In genomic region chr17:40097931-40098845, GRCh38 we compare ENCODE assay signal across 8 cellular contexts. TPM values are rescaled to one million over a fixed set of nuclear protein-coding genes. Genes with fewer than 3 reads are reported as not detected.
DNase-seq lines count a peak whose midpoint lies in the region; ATAC-seq, FAIRE-seq and TF ChIP-seq lines count a peak whose summit lies in the region.

No MANE protein-coding gene starts in this region.

- peak overlapping the region; percentile 21 for H3K9ac ChIP-seq in endothelial cell of umbilical vein (replicated peaks; ENCODE audit: extremely low read depth, insufficient read depth, low read length)

- ATAC-seq in HG03280 (IDR thresholded peaks at IDR 0.05; ENCODE audit: unreplicated experiment), result no peak

- H3K4me3 ChIP-seq in GM12865 (ENCODE audit: low read depth, low read length) (peak overlapping the region; percentile 44), endothelial cell of umbilical vein (replicated peaks in 1 of 3; ENCODE audit: insufficient read depth in 1 of 3, low read depth in 1 of 3, low read length in 3 of 3) (peak overlapping the region in 2 of 3 experiments; percentile 31 to 48)

- H3K27ac ChIP-seq in endothelial cell of umbilical vein (ENCODE audit: insufficient read depth, low read depth, low read length), result peak overlapping the region; percentile 77

- no peaks in the 10 kb centered on the region for H3K27me3 ChIP-seq in endothelial cell of umbilical vein (ENCODE audit: control insufficient read depth in 2 of 2, insufficient read depth in 2 of 2, low read length in 2 of 2)

- no peak for TF ChIP-seq CTCF in GM12865 (IDR thresholded peaks at IDR 0.05; ENCODE audit: insufficient read depth, low read depth, low read length, missing control alignments)
- TF ChIP-seq CTCF in endothelial cell of umbilical vein (IDR thresholded peaks at IDR 0.05; ENCODE audit: extremely low read depth in 1 of 2, insufficient read depth in 1 of 2, low read depth in 1 of 2, low read length in 2 of 2), result no peak
- no peak for TF ChIP-seq CTCF in nephron (IDR thresholded peaks at IDR 0.05; ENCODE audit: unreplicated experiment in 3 of 3)

- no peak for TF ChIP-seq POLR2A in endothelial cell of umbilical vein (IDR thresholded peaks at IDR 0.05; ENCODE audit: low read depth, low read length)

- peaks cover 0 to 25% of the 10 kb centered on the region in 2 experiments for H3K36me3 ChIP-seq in endothelial cell of umbilical vein (ENCODE audit: control insufficient read depth in 2 of 2, extremely low read depth in 1 of 2, insufficient read depth in 2 of 2, low read length in 2 of 2)

- peak overlapping the region; percentile 13 for H2AFZ ChIP-seq in endothelial cell of umbilical vein (ENCODE audit: low read depth, low read length)

- peaks cover 38% of the 10 kb centered on the region for H3K4me1 ChIP-seq in endothelial cell of umbilical vein (ENCODE audit: control insufficient read depth, extremely low read depth, insufficient read depth, low read length)

- peak; percentile 36 for DNase-seq in GM12865 (ENCODE audit: low read depth)
- DNase-seq in RPMI8226, result peak; percentile 74
- peak; percentile 27 for DNase-seq in endothelial cell of umbilical vein (ENCODE audit: low read depth, low spot score)
- no peak for DNase-seq in foreskin melanocyte
- DNase-seq in putamen (ENCODE audit: low spot score), result no peak
- no peak for DNase-seq in activated CD4-positive, alpha-beta T cell treated with anti-CD3 and anti-CD28 coated beads for 48 hours

- H3K9me1 ChIP-seq in endothelial cell of umbilical vein (replicated peaks; ENCODE audit: control insufficient read depth, extremely low read depth, insufficient read depth, low read length), result no peaks in the 10 kb centered on the region

- FAIRE-seq in endothelial cell of umbilical vein (lab: Jason Lieb, UNC), result peak; percentile 49

- H3K36me3 Mint-ChIP-seq in nephron (ENCODE audit: low read depth), result peaks cover 18% of the 10 kb centered on the region

- H3K9me3 ChIP-seq in endothelial cell of umbilical vein (replicated peaks; ENCODE audit: control insufficient read depth, insufficient read depth, low read length), result no peaks in the 10 kb centered on the region

- peak overlapping the region; percentile 76 to 84 (median 83) for H3K4me3 Mint-ChIP-seq in nephron

- no peaks in the 10 kb centered on the region for H3K27me3 Mint-ChIP-seq in nephron (ENCODE audit: low read depth)

- peak overlapping the region; percentile 55 for H3K4me2 ChIP-seq in endothelial cell of umbilical vein (ENCODE audit: insufficient read depth, low read length)

- H4K20me1 ChIP-seq in endothelial cell of umbilical vein (replicated peaks; ENCODE audit: control insufficient read depth, extremely low read depth, insufficient read depth, low read length), result no peaks in the 10 kb centered on the region

- H3K79me2 ChIP-seq in endothelial cell of umbilical vein (ENCODE audit: control insufficient read depth, insufficient read depth, low read length), result no peaks in the 10 kb centered on the region

- peak overlapping the region; percentile 65 to 97 (median 79) for H3K27ac Mint-ChIP-seq in nephron

- BruUV-seq in endothelial cell of umbilical vein (replicated peaks; lab: Mats Ljungman, UMichigan), result no TSS peak

- H3K4me1 Mint-ChIP-seq in nephron, result peaks cover 67% of the 10 kb centered on the region

- dilution Hi-C loops in endothelial cell of umbilical vein (cut with MboI; ENCODE audit: extremely low pct_ligation_motif_present, low sequenced_read_pairs), result no loop called here

- H3K9me3 Mint-ChIP-seq in nephron, result no peaks in the 10 kb centered on the region

- CTCF ChIA-PET in endothelial cell of umbilical vein (lab: Charles Lee), result interaction anchor here (1.1 to 5.0 kb wide), 12 partner anchors 12 to 77 kb away, joined by 3 to 138 read pairs (median 4); partner anchors contain the start of genes MED24 and THRA

- intact Hi-C loops in endothelial cell of umbilical vein (cut with micrococcal nuclease), result no loop called here

- POLR2A ChIA-PET in endothelial cell of umbilical vein (lab: Charles Lee), result interaction anchor here (0.9 to 3.7 kb wide), 3 partner anchors 14 to 94 kb away, joined by 3 to 56 read pairs (median 4); partner anchors contain the start of gene CASC3

TF ChIP-seq in endothelial cell of umbilical vein, 7 proteins besides CTCF, POLR2A, EP300 and RAD21:
- TF ChIP-seq MAX (IDR thresholded peaks at IDR 0.05; ENCODE audit: insufficient read depth, insufficient read length), result no peak
- TF ChIP-seq JUN (IDR thresholded peaks at IDR 0.05; ENCODE audit: borderline replicate concordance, insufficient read depth, insufficient read length, low read depth), result no peak

RNA-seq across cellular contexts. Expression of gene NR1D1, which starts 2.2 kb away (rescaled TPM):
- 5.2 and 6.1 TPM in 2 replicates for total RNA-seq in endothelial cell of umbilical vein
- polyA plus RNA-seq in endothelial cell of umbilical vein, result 2.3 and 2.5 TPM in 2 replicates
- 2.5 and 3.0 TPM in 2 replicates for polyA plus RNA-seq in endothelial cell of umbilical vein (2011; cell fraction: cytosol; rRNA removed)
- polyA plus RNA-seq in endothelial cell of umbilical vein (2011; cell fraction: nucleus; rRNA removed), result 7.6 and 11.8 TPM in 2 replicates
- 5.3 and 8.8 TPM in 2 replicates for polyA plus RNA-seq in endothelial cell of umbilical vein (2012)
- 2.2 and 3.5 TPM in 2 replicates for polyA minus RNA-seq in endothelial cell of umbilical vein
- 3.9 TPM for polyA minus RNA-seq in endothelial cell of umbilical vein (2011; cell fraction: cytosol; rRNA and poly(A)+ RNA removed)
- 6.3 and 11.7 TPM in 2 replicates for polyA minus RNA-seq in endothelial cell of umbilical vein (2011; cell fraction: nucleus; rRNA and poly(A)+ RNA removed)

RNA-seq across cellular contexts. Expression of gene MSL1, which starts 23.6 kb away (rescaled TPM):
- 90.8 and 95.0 TPM in 2 replicates for total RNA-seq in endothelial cell of umbilical vein
- polyA plus RNA-seq in endothelial cell of umbilical vein, result 27.7 and 30.9 TPM in 2 replicates
- polyA plus RNA-seq in endothelial cell of umbilical vein (2011; cell fraction: cytosol; rRNA removed), result 44.4 and 44.8 TPM in 2 replicates
- polyA plus RNA-seq in endothelial cell of umbilical vein (2011; cell fraction: nucleus; rRNA removed), result 136 and 195 TPM in 2 replicates
- 67.5 and 74.7 TPM in 2 replicates for polyA plus RNA-seq in endothelial cell of umbilical vein (2012)
- polyA minus RNA-seq in endothelial cell of umbilical vein, result 36.7 and 37.8 TPM in 2 replicates
- 29.3 TPM for polyA minus RNA-seq in endothelial cell of umbilical vein (2011; cell fraction: cytosol; rRNA and poly(A)+ RNA removed)
- polyA minus RNA-seq in endothelial cell of umbilical vein (2011; cell fraction: nucleus; rRNA and poly(A)+ RNA removed), result 39.9 and 47.9 TPM in 2 replicates

RNA-seq across cellular contexts. Expression of gene THRA, which starts 35.4 kb away (rescaled TPM):
- total RNA-seq in endothelial cell of umbilical vein, result 24.9 and 29.6 TPM in 2 replicates
- 17.4 and 18.8 TPM in 2 replicates for polyA plus RNA-seq in endothelial cell of umbilical vein
- 17.9 and 18.5 TPM in 2 replicates for polyA plus RNA-seq in endothelial cell of umbilical vein (2011; cell fraction: cytosol; rRNA removed)
- 14.3 and 20.5 TPM in 2 replicates for polyA plus RNA-seq in endothelial cell of umbilical vein (2011; cell fraction: nucleus; rRNA removed)
- 22.3 and 27.8 TPM in 2 replicates for polyA plus RNA-seq in endothelial cell of umbilical vein (2012)
- 18.1 and 19.7 TPM in 2 replicates for polyA minus RNA-seq in endothelial cell of umbilical vein
- 7.4 TPM for polyA minus RNA-seq in endothelial cell of umbilical vein (2011; cell fraction: cytosol; rRNA and poly(A)+ RNA removed)
- polyA minus RNA-seq in endothelial cell of umbilical vein (2011; cell fraction: nucleus; rRNA and poly(A)+ RNA removed), result 6.3 and 8.5 TPM in 2 replicates

RNA-seq across cellular contexts. Expression of gene CASC3, which starts 42.1 kb away (rescaled TPM):
- 91.2 and 107 TPM in 2 replicates for total RNA-seq in endothelial cell of umbilical vein
- polyA plus RNA-seq in endothelial cell of umbilical vein, result 59.9 and 64.1 TPM in 2 replicates
- 42.1 and 43.5 TPM in 2 replicates for polyA plus RNA-seq in endothelial cell of umbilical vein (2011; cell fraction: cytosol; rRNA removed)
- polyA plus RNA-seq in endothelial cell of umbilical vein (2011; cell fraction: nucleus; rRNA removed), result 173 and 182 TPM in 2 replicates
- polyA plus RNA-seq in endothelial cell of umbilical vein (2012), result 63.5 and 73.6 TPM in 2 replicates
- 68.1 and 70.7 TPM in 2 replicates for polyA minus RNA-seq in endothelial cell of umbilical vein
- polyA minus RNA-seq in endothelial cell of umbilical vein (2011; cell fraction: cytosol; rRNA and poly(A)+ RNA removed), result 18.6 TPM
- polyA minus RNA-seq in endothelial cell of umbilical vein (2011; cell fraction: nucleus; rRNA and poly(A)+ RNA removed), result 51.7 and 69.2 TPM in 2 replicates

RNA-seq across cellular contexts. Expression of gene MED24, which starts 44.0 kb away (rescaled TPM):
- 120 and 124 TPM in 2 replicates for total RNA-seq in endothelial cell of umbilical vein
- 120 and 122 TPM in 2 replicates for polyA plus RNA-seq in endothelial cell of umbilical vein
- 98.6 and 101 TPM in 2 replicates for polyA plus RNA-seq in endothelial cell of umbilical vein (2011; cell fraction: cytosol; rRNA removed)
- polyA plus RNA-seq in endothelial cell of umbilical vein (2011; cell fraction: nucleus; rRNA removed), result 353 and 444 TPM in 2 replicates
- polyA plus RNA-seq in endothelial cell of umbilical vein (2012), result 97.1 and 98.7 TPM in 2 replicates
- 152 and 208 TPM in 2 replicates for polyA minus RNA-seq in endothelial cell of umbilical vein
- 84.2 TPM for polyA minus RNA-seq in endothelial cell of umbilical vein (2011; cell fraction: cytosol; rRNA and poly(A)+ RNA removed)
- polyA minus RNA-seq in endothelial cell of umbilical vein (2011; cell fraction: nucleus; rRNA and poly(A)+ RNA removed), result 180 and 192 TPM in 2 replicates

Comparison
In these comparisons a context has a peak if more than half of its experiments do, and no peak if none do; other contexts are left out.
1. DNase-seq: peak in GM12865 (single experiment), RPMI8226 (single experiment) and endothelial cell of umbilical vein (single experiment); none in foreskin melanocyte (single experiment), putamen (single experiment) and activated CD4-positive, alpha-beta T cell treated with anti-CD3 and anti-CD28 coated beads for 48 hours (single experiment).